Comparison of ENCODE assay signal across 8 cellular contexts in genomic region chr13:67230243-67230773, GRCh38. TPM values are rescaled to one million over a fixed set of nuclear protein-coding genes. Genes with fewer than 3 reads are reported as not detected.
DNase-seq lines count a peak whose midpoint lies in the region; ATAC-seq and TF ChIP-seq lines count a peak whose summit lies in the region.

A gene with protein sequence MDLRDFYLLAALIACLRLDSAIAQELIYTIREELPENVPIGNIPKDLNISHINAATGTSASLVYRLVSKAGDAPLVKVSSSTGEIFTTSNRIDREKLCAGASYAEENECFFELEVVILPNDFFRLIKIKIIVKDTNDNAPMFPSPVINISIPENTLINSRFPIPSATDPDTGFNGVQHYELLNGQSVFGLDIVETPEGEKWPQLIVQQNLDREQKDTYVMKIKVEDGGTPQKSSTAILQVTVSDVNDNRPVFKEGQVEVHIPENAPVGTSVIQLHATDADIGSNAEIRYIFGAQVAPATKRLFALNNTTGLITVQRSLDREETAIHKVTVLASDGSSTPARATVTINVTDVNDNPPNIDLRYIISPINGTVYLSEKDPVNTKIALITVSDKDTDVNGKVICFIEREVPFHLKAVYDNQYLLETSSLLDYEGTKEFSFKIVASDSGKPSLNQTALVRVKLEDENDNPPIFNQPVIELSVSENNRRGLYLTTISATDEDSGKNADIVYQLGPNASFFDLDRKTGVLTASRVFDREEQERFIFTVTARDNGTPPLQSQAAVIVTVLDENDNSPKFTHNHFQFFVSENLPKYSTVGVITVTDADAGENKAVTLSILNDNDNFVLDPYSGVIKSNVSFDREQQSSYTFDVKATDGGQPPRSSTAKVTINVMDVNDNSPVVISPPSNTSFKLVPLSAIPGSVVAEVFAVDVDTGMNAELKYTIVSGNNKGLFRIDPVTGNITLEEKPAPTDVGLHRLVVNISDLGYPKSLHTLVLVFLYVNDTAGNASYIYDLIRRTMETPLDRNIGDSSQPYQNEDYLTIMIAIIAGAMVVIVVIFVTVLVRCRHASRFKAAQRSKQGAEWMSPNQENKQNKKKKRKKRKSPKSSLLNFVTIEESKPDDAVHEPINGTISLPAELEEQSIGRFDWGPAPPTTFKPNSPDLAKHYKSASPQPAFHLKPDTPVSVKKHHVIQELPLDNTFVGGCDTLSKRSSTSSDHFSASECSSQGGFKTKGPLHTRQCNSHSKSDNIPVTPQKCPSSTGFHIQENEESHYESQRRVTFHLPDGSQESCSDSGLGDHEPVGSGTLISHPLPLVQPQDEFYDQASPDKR (N-terminal part only) (minus strand): TSS chr13:67230336. CDS start chr13:67228440, 1,896 bp downstream.

- no peaks in the 10 kb centered on the region for H3K9me2 ChIP-seq in SK-N-SH

- in situ Hi-C loops in G401 (cut with HindIII; ENCODE audit: low sequenced_read_pairs) = no loop called here

- intact Hi-C loops in Right ventricle myocardium inferior (cut with DNase I) (loop anchor here (2.0 to 5.0 kb wide), 2 partner anchors 93 to 1290 kb away; no protein-coding TSS in a partner anchor), testis (cut with DNase I; ENCODE audit: low total_unique reads) (no loop called here)

- no peaks in the 10 kb centered on the region for H3K27me3 ChIP-seq in SK-N-SH (ENCODE audit: insufficient read depth)
- no peaks in the 10 kb centered on the region for H3K27me3 ChIP-seq in testis

- POLR2A ChIA-PET in HEK293T (lab: Yijun Ruan, JAX) (interaction anchor here (0.8 to 1.4 kb wide), 3 partner anchors 10 to 61 kb away, joined by 3 to 5 read pairs (median 3); no protein-coding TSS in a partner anchor), SK-N-SH (lab: Yijun Ruan, JAX) (interaction anchor here (0.6 kb wide), 1 partner anchor 1938 kb away, joined by 3 read pairs; no protein-coding TSS in a partner anchor)

- 0% methylated on average over 17 of the region's 52 CpGs for WGBS in SK-N-SH (ENCODE audit: low lambda C conversion rate)
- 0% methylated on average over 5 to 45 of the region's 52 CpGs for WGBS in testis, 2 donors

- peaks cover 7% of the 10 kb centered on the region for H3F3A ChIP-seq in SK-N-SH (replicated peaks; ENCODE audit: insufficient read depth)

- H3K27ac Mint-ChIP-seq in activated naive CD8-positive, alpha-beta T cell treated with anti-CD3 and anti-CD28 coated beads for 36 hours = peak within 1 kb of the TSS; percentile 57
- peak within 1 kb of the TSS; percentile 86 for H3K27ac Mint-ChIP-seq in osteocyte (ENCODE audit: unreplicated experiment)

- TF ChIP-seq RAD21 in SK-N-SH (IDR thresholded peaks at IDR 0.05; ENCODE audit: low read length) = no peak

- H3K36me3 ChIP-seq in SK-N-SH (replicated peaks in 1 of 2; ENCODE audit: control insufficient read depth in 1 of 2, insufficient read depth in 2 of 2, low read length in 1 of 2) = no peaks in the 10 kb centered on the region
- no peaks in the 10 kb centered on the region for H3K36me3 ChIP-seq in testis (ENCODE audit: low read depth, missing control alignments)

- H3K9me3 ChIP-seq in SK-N-SH (no peaks in the 10 kb centered on the region), testis (no peaks in the 10 kb centered on the region)

- peak; percentile 98 for DNase-seq in G401 (ENCODE audit: low spot score)
- peak; percentile 100 for DNase-seq in HEK293T (ENCODE audit: extremely low spot score)
- DNase-seq in NAMALWA (ENCODE audit: low spot score) = peak; percentile 99
- peak; percentile 96 for DNase-seq in SK-N-SH
- DNase-seq in activated naive CD8-positive, alpha-beta T cell treated with anti-CD3 and anti-CD28 coated beads for 36 hours = peak; percentile 93
- peak; percentile 96 for DNase-seq in Right ventricle myocardium inferior (ENCODE audit: missing footprints)
- DNase-seq in osteocyte (ENCODE audit: extremely low spot score, unreplicated experiment) = peak; percentile 99
- peak; percentile 98 for DNase-seq in testis

- peak; percentile 40; a peak in 2 of 4 replicates for TF ChIP-seq EP300 in SK-N-SH (IDR thresholded peaks at IDR 0.05; ENCODE audit: borderline replicate concordance in 1 of 2, low read depth in 1 of 2, low read length in 1 of 2)

- H3K4me2 ChIP-seq in SK-N-SH = peak within 1 kb of the TSS; percentile 73

- H3K79me2 ChIP-seq in SK-N-SH (ENCODE audit: insufficient read depth) = no peaks in the 10 kb centered on the region

- CTCF ChIA-PET in HEK293T (lab: Yijun Ruan, JAX) = interaction anchor here (0.7 to 1.4 kb wide), 2 partner anchors 93 to 574 kb away, joined by 3 read pairs; no protein-coding TSS in a partner anchor
- CTCF ChIA-PET in SK-N-SH (lab: Yijun Ruan, JAX) = interaction anchor here (1.2 to 1.9 kb wide), 3 partner anchors 8 to 1304 kb away, joined by 3 to 5 read pairs (median 3); no protein-coding TSS in a partner anchor

- H3K27ac ChIP-seq in SK-N-SH (ENCODE audit: low read depth in 2 of 2, low read length in 1 of 2) (peak within 1 kb of the TSS; percentile 86 to 96), testis (peak within 1 kb of the TSS; percentile 46 to 85)

- H2AFZ ChIP-seq in SK-N-SH (ENCODE audit: low read depth) = peak within 1 kb of the TSS; percentile 83

- peak; percentile 97 for ATAC-seq in Right ventricle myocardium inferior

- TF ChIP-seq CTCF in SK-N-SH (IDR thresholded peaks at IDR 0.05) = no peak
- no peak for TF ChIP-seq CTCF in osteocyte (IDR thresholded peaks at IDR 0.05)
- TF ChIP-seq CTCF in testis (IDR thresholded peaks at IDR 0.05) = peak in 2 of 3 experiments; percentile 1 to 21

- H3K36me3 Mint-ChIP-seq in activated naive CD8-positive, alpha-beta T cell treated with anti-CD3 and anti-CD28 coated beads for 36 hours = no peaks in the 10 kb centered on the region
- peaks cover 9% of the 10 kb centered on the region for H3K36me3 Mint-ChIP-seq in osteocyte (ENCODE audit: unreplicated experiment)

- no peak within 1 kb of the TSS for H3K4me3 Mint-ChIP-seq in activated naive CD8-positive, alpha-beta T cell treated with anti-CD3 and anti-CD28 coated beads for 36 hours
- H3K4me3 Mint-ChIP-seq in osteocyte (ENCODE audit: unreplicated experiment) = no peak within 1 kb of the TSS

- H4K20me1 ChIP-seq in SK-N-SH (ENCODE audit: insufficient read depth) = no peaks in the 10 kb centered on the region

- H3K9ac ChIP-seq in SK-N-SH = peak within 1 kb of the TSS; percentile 78

- H3K9me3 Mint-ChIP-seq in activated naive CD8-positive, alpha-beta T cell treated with anti-CD3 and anti-CD28 coated beads for 36 hours = no peaks in the 10 kb centered on the region
- H3K9me3 Mint-ChIP-seq in osteocyte (ENCODE audit: unreplicated experiment) = no peaks in the 10 kb centered on the region

- peak within 1 kb of the TSS; percentile 73 to 97 for H3K4me3 ChIP-seq in SK-N-SH (ENCODE audit: low read depth in 2 of 2, low read length in 1 of 2)
- H3K4me3 ChIP-seq in testis = peak within 1 kb of the TSS; percentile 74 to 88

- H3K4me1 ChIP-seq in SK-N-SH (ENCODE audit: control insufficient read depth in 1 of 2, insufficient read depth in 2 of 2, low read depth in 1 of 2, low read length in 1 of 2) (peaks cover 0 to 16% of the 10 kb centered on the region in 2 experiments; a peak in 2 of 4 replicates), testis (no peaks in the 10 kb centered on the region)

- peak; percentile 90 for TF ChIP-seq POLR2A in testis (IDR thresholded peaks at IDR 0.05)

- peaks cover 11% of the 10 kb centered on the region for H3K4me1 Mint-ChIP-seq in activated naive CD8-positive, alpha-beta T cell treated with anti-CD3 and anti-CD28 coated beads for 36 hours
- peaks cover 21% of the 10 kb centered on the region for H3K4me1 Mint-ChIP-seq in osteocyte (ENCODE audit: unreplicated experiment)

- peaks cover 24% of the 10 kb centered on the region for H3K27me3 Mint-ChIP-seq in activated naive CD8-positive, alpha-beta T cell treated with anti-CD3 and anti-CD28 coated beads for 36 hours
- no peaks in the 10 kb centered on the region for H3K27me3 Mint-ChIP-seq in osteocyte (ENCODE audit: unreplicated experiment)

TF ChIP-seq in HEK293T, 16 proteins besides CTCF, POLR2A, EP300 and RAD21 (continues in another document):
- TF ChIP-seq FOXK2 (IDR thresholded peaks at IDR 0.05) (no peak), SUZ12 (IDR thresholded peaks at IDR 0.05) (no peak), FOXA1 (IDR thresholded peaks at IDR 0.05) (no peak), NFRKB (IDR thresholded peaks at IDR 0.05) (no peak), ZNF384 (IDR thresholded peaks at IDR 0.05) (no peak), TARDBP (IDR thresholded peaks at IDR 0.05) (no peak), CTBP1 (IDR thresholded peaks at IDR 0.05; ENCODE audit: borderline replicate concordance) (no peak), SP1 (IDR thresholded peaks at IDR 0.05) (no peak), HDGF (IDR thresholded peaks at IDR 0.05; ENCODE audit: borderline replicate concordance) (no peak)

TF ChIP-seq in SK-N-SH, 30 proteins besides CTCF, POLR2A, EP300 and RAD21 (continues in another document):
- TF ChIP-seq NFIC (IDR thresholded peaks at IDR 0.05; ENCODE audit: borderline replicate concordance) = peak; percentile 3; the same call in 1 of the 2 replicates
- TF ChIP-seq RFX5 (IDR thresholded peaks at IDR 0.05; ENCODE audit: low read length) = 0 out of 2 replicates have a peak, but pooled peaks have one; percentile 19
- peak; percentile 44; the same call in 1 of the 2 replicates for TF ChIP-seq JUND (IDR thresholded peaks at IDR 0.05)
- peak; percentile 71 for TF ChIP-seq MXI1 (IDR thresholded peaks at IDR 0.05; ENCODE audit: low read depth, low read length)
- TF ChIP-seq GABPA (IDR thresholded peaks at IDR 0.05; ENCODE audit: low read depth) = no peak
- TF ChIP-seq NRF1 (IDR thresholded peaks at IDR 0.05; ENCODE audit: low read depth, low read length) = peak; percentile 78
- peak; percentile 81 for TF ChIP-seq TAF1 (IDR thresholded peaks at IDR 0.05; ENCODE audit: borderline replicate concordance, low read depth, low read length)
- TF ChIP-seq SIN3A (IDR thresholded peaks at IDR 0.05; ENCODE audit: borderline replicate concordance, low read depth, low read length) = peak; percentile 20; the same call in 1 of the 2 replicates
- TF ChIP-seq FOSL2 (IDR thresholded peaks at IDR 0.05; ENCODE audit: borderline replicate concordance, low read depth) = no peak
- no peak for TF ChIP-seq TCF12 (IDR thresholded peaks at IDR 0.05)
- TF ChIP-seq POLR2AphosphoS5 (IDR thresholded peaks at IDR 0.05; ENCODE audit: low read depth, low read length) = peak; percentile 96
- TF ChIP-seq ELF1 (IDR thresholded peaks at IDR 0.05) = peak; percentile 62
- TF ChIP-seq CHD2 (IDR thresholded peaks at IDR 0.05; ENCODE audit: low read length, partially characterized antibody) = peak; percentile 82
- TF ChIP-seq YY1 (IDR thresholded peaks at IDR 0.05; ENCODE audit: low read depth) = no peak

RNA-seq across cellular contexts. Expression of the gene that starts here (rescaled TPM):
- under 0.01 TPM in 1 of 2 replicates, not detected in the other for total RNA-seq in G401 (2014; rRNA removed; shearing (Covaris generic))
- polyA plus RNA-seq in SK-N-SH (2012; rRNA removed) (1.3 and 1.9 TPM in 2 replicates), testis (ENCODE audit: insufficient read depth, low read depth, low replicate concordance) (2.3 TPM)
- polyA plus RNA-seq in SK-N-SH (2012; cell fraction: cytosol; rRNA removed) = 1.7 and 1.8 TPM in 2 replicates
- 0.61 and 1.3 TPM in 2 replicates for polyA plus RNA-seq in SK-N-SH (2012; cell fraction: nucleus; rRNA removed)
- under 1 TPM; 0.20 to 0.23 TPM for total RNA-seq in activated naive CD8-positive, alpha-beta T cell treated with anti-CD3 and anti-CD28 coated beads for 36 hours
- total RNA-seq in Right ventricle myocardium inferior (9.9 TPM), osteocyte (33.8 and 34.6 TPM in 2 replicates), testis (1 to 10 TPM; 3.5 to 4.6 TPM)

Comparison
In these comparisons a context has a peak if more than half of its experiments do, and no peak if none do; other contexts are left out.
1. Peak in every context shown above with its lines: DNase-seq, ATAC-seq, H3K4me3 ChIP-seq and H3K27ac ChIP-seq.
2. Peak in DNase-seq in G401; RNA of the gene not detected or under 1 TPM.
3. Peak in DNase-seq in activated naive CD8-positive, alpha-beta T cell treated with anti-CD3 and anti-CD28 coated beads for 36 hours; RNA of the gene not detected or under 1 TPM.
4. CTCF ChIP-seq: peak in testis (2 of 3); none in SK-N-SH (single experiment) and osteocyte (single experiment).